ENCODE assay signal across 8 cellular contexts in genomic region chr17:81386141-81386645, GRCh38. TPM values are rescaled to one million over a fixed set of nuclear protein-coding genes. Genes with fewer than 3 reads are reported as not detected.
DNase-seq lines count a peak whose midpoint lies in the region; TF ChIP-seq lines count a peak whose summit lies in the region.

No MANE protein-coding gene starts in this region.

- H3K4me3 Mint-ChIP-seq in H9, result peak overlapping the region in 1 of 2 experiments; percentile 64; a peak in 1 of 5 replicates
- H3K4me3 Mint-ChIP-seq in activated naive CD8-positive, alpha-beta T cell, result peak overlapping the region; percentile 49

- no peaks in the 10 kb centered on the region for H3K79me1 ChIP-seq in H9 (ENCODE audit: insufficient read depth, low read depth, low read length, poor library complexity, severe bottlenecking)

- H3K23me2 ChIP-seq in H9 (ENCODE audit: insufficient read length, low read depth, low read length, poor library complexity, severe bottlenecking), result peaks cover 9% of the 10 kb centered on the region

- H3F3A ChIP-seq in smooth muscle cell (ENCODE audit: low read depth), result peaks cover 12% of the 10 kb centered on the region

- H2AK5ac ChIP-seq in H9 (ENCODE audit: insufficient read length, low read length), result no peak overlapping the region

- H3K9me3 ChIP-seq in H9 (ENCODE audit: control insufficient read depth, low read depth, low read length) (no peaks in the 10 kb centered on the region), iPS-15b (ENCODE audit: control insufficient read depth, insufficient read depth, low read length) (no peaks in the 10 kb centered on the region), smooth muscle cell (replicated peaks; ENCODE audit: low read depth) (no peaks in the 10 kb centered on the region)

- peaks cover 90% of the 10 kb centered on the region for H3K27me3 Mint-ChIP-seq in H9 (ENCODE audit: low read depth)
- peaks cover 5% of the 10 kb centered on the region for H3K27me3 Mint-ChIP-seq in activated naive CD8-positive, alpha-beta T cell

- no peak overlapping the region for H3K56ac ChIP-seq in H9 (ENCODE audit: insufficient read length, low read depth, low read length)

- H2BK15ac ChIP-seq in H9 (ENCODE audit: low read depth, low read length), result no peak overlapping the region

- H3K18ac ChIP-seq in H9 (ENCODE audit: insufficient read length, low read depth, low read length), result no peak overlapping the region

- H3K4ac ChIP-seq in H9 (ENCODE audit: low read depth, low read length), result no peak overlapping the region

- H2BK120ac ChIP-seq in H9 (ENCODE audit: low read depth, low read length, poor library complexity, severe bottlenecking), result no peak overlapping the region

- H3K36me3 Mint-ChIP-seq in H9 (ENCODE audit: insufficient read depth in 1 of 3, low read depth in 3 of 3), result peaks cover 0 to under 1% (median 0%) of the 10 kb centered on the region in 3 experiments; a peak in 1 of 7 replicates
- no peaks in the 10 kb centered on the region for H3K36me3 Mint-ChIP-seq in activated naive CD8-positive, alpha-beta T cell

- H3K27me3 ChIP-seq in H9 (ENCODE audit: insufficient read depth, low read length) (peaks cover 60% of the 10 kb centered on the region), iPS-15b (ENCODE audit: control insufficient read depth, insufficient read depth, low read length) (peaks cover 68% of the 10 kb centered on the region), smooth muscle cell (ENCODE audit: low read depth) (no peaks in the 10 kb centered on the region)

- no peak overlapping the region; the same call in 1 of the 2 replicates for H3K14ac ChIP-seq in H9 (ENCODE audit: insufficient read depth, low read length)

- no peak overlapping the region for H3K27ac Mint-ChIP-seq in H9
- H3K27ac Mint-ChIP-seq in activated naive CD8-positive, alpha-beta T cell, result no peak overlapping the region

- no peak overlapping the region for H4K91ac ChIP-seq in H9 (ENCODE audit: insufficient read length, low read depth, low read length)

- H3K23ac ChIP-seq in H9 (ENCODE audit: insufficient read length, low read depth, low read length), result no peak overlapping the region

- no peak overlapping the region for H2BK12ac ChIP-seq in H9 (ENCODE audit: insufficient read length, low read depth, low read length)

- H4K5ac ChIP-seq in H9 (ENCODE audit: insufficient read length, low read depth, low read length), result no peak overlapping the region

- peaks cover 10 to 33% of the 10 kb centered on the region in 2 experiments for H3K4me1 Mint-ChIP-seq in H9
- peaks cover 1% of the 10 kb centered on the region for H3K4me1 Mint-ChIP-seq in activated naive CD8-positive, alpha-beta T cell (ENCODE audit: low read depth)

- H4K20me1 ChIP-seq in H9 (ENCODE audit: control insufficient read depth, insufficient read depth, insufficient read length), result no peaks in the 10 kb centered on the region
- no peaks in the 10 kb centered on the region for H4K20me1 ChIP-seq in smooth muscle cell (ENCODE audit: low read depth)

- WGBS in H9 (ENCODE audit: extremely low coverage, insufficient read length, low lambda C conversion rate), result no CpG with 5 or more reads among the region's 15 CpGs
- 42% methylated on average over 14 of the region's 15 CpGs for WGBS in smooth muscle cell (ENCODE audit: low lambda C conversion rate)

- no peak overlapping the region for H3T11ph ChIP-seq in H9 (ENCODE audit: low read length)

- peak; percentile 64 for DNase-seq in H9
- no peak for DNase-seq in smooth muscle cell (lab: John Stamatoyannopoulos, UW; ENCODE audit: unreplicated experiment)
- no peak for DNase-seq in DMS53 (lab: John Stamatoyannopoulos, UW)
- no peak for DNase-seq in NCI-H510A treated with DMSO at 0.1 percent for 48 hours (lab: John Stamatoyannopoulos, UW)
- DNase-seq in activated gamma-delta T cell treated with Interleukin-2 at 50 U/mL for 16 hours, result no peak
- no peak for DNase-seq in stimulated activated CD4-positive, alpha-beta T cell treated with anti-CD3 and anti-CD28 coated beads, Interleukin-4, amount 100 ng/mL, for 24 hours

- H2BK5ac ChIP-seq in H9 (ENCODE audit: insufficient read length, low read length), result no peak overlapping the region

- no peak overlapping the region for H3K9ac ChIP-seq in H9 (ENCODE audit: extremely low read depth, insufficient read length, low read length)
- no peak overlapping the region for H3K9ac ChIP-seq in iPS-15b (ENCODE audit: low read depth, low read length)
- peak overlapping the region; percentile 93 for H3K9ac ChIP-seq in smooth muscle cell (ENCODE audit: low read depth)

- TF ChIP-seq CTCF in H9 (conservative IDR thresholded peaks at IDR 0.05) (no peak), smooth muscle cell (IDR thresholded peaks at IDR 0.05; ENCODE audit: borderline replicate concordance, insufficient read depth, poor library complexity, severe bottlenecking) (no peak)

- no peak overlapping the region for H4K8ac ChIP-seq in H9 (replicated peaks; ENCODE audit: insufficient read length, low read depth, low read length)

- H3K4me2 ChIP-seq in H9 (ENCODE audit: insufficient read depth, insufficient read length, low read length) (no peak overlapping the region), smooth muscle cell (peak overlapping the region; percentile 99)

- H3K79me2 ChIP-seq in H9 (ENCODE audit: insufficient read depth, low read length) (no peaks in the 10 kb centered on the region), smooth muscle cell (ENCODE audit: low read depth) (peaks cover 26% of the 10 kb centered on the region)

- H3K27ac ChIP-seq in H9 (ENCODE audit: insufficient read length, low read depth, low read length) (no peak overlapping the region), smooth muscle cell (ENCODE audit: low read depth) (peak overlapping the region; percentile 94)

- no peak overlapping the region for H2BK20ac ChIP-seq in H9 (ENCODE audit: low read depth, low read length, poor library complexity, severe bottlenecking)

- H2AFZ ChIP-seq in H9 (ENCODE audit: low read length) (no peak overlapping the region), smooth muscle cell (ENCODE audit: low read depth) (no peak overlapping the region)

- peak overlapping the region; percentile 13 for H3K4me3 ChIP-seq in iPS-15b (ENCODE audit: low read depth, low read length)
- H3K4me3 ChIP-seq in smooth muscle cell, result peak overlapping the region; percentile 74

- H3K4me1 ChIP-seq in H9 (ENCODE audit: insufficient read depth, low read length) (no peaks in the 10 kb centered on the region), iPS-15b (ENCODE audit: control insufficient read depth, insufficient read depth, low read length) (no peaks in the 10 kb centered on the region), smooth muscle cell (ENCODE audit: low read depth) (peaks cover 39% of the 10 kb centered on the region)

- no peaks in the 10 kb centered on the region for H3K36me3 ChIP-seq in iPS-15b (ENCODE audit: control insufficient read depth, insufficient read depth, low read length)
- H3K36me3 ChIP-seq in smooth muscle cell (ENCODE audit: low read depth), result no peaks in the 10 kb centered on the region

- H3K9me3 Mint-ChIP-seq in H9, result no peaks in the 10 kb centered on the region
- H3K9me3 Mint-ChIP-seq in activated naive CD8-positive, alpha-beta T cell (ENCODE audit: low read depth), result no peaks in the 10 kb centered on the region

RNA-seq across cellular contexts. Expression of gene BAHCC1, which starts 9.1 kb away (rescaled TPM):
- total RNA-seq in H9 (2021), result 1.7 and 3.1 TPM in 2 replicates
- 4.6 and 5.4 TPM in 2 replicates for total RNA-seq in smooth muscle cell
- 3.2 and 3.9 TPM in 2 replicates for polyA plus RNA-seq in smooth muscle cell
